26 cellular contexts compared by ENCODE assay signal in genomic region chr20:20027284-20027683, GRCh38. TPM values are rescaled to one million over a fixed set of nuclear protein-coding genes. Genes with fewer than 3 reads are reported as not detected.
"Had no signal": no experiment of that assay in that cellular context is flagged by ENCODE, and none has a peak within 500 bp of the region (broad histone marks: within the 10 kb centered on the region; RNA-seq: fewer than 3 reads in every experiment).

No MANE protein-coding gene starts in this region.

- H3K4me1 ChIP-seq: parathyroid adenoma, transverse colon had no signal

- H3K27me3 ChIP-seq: dorsolateral prefrontal cortex, heart left ventricle, testis, transverse colon had no signal

- H3K4me3 Mint-ChIP-seq: natural killer cell treated with Interleukin-12 subunit alpha and Interleukin-12 subunit beta and Interleukin-15 and Interleukin-18, amount 100 ng/mL, for 72 hours; stimulated activated naive B cell treated with anti-CD40 and anti-IgM and Interleukin-4, amounts not matched to agents 10 μg/mL and 1 μg/mL and 100 μg/mL, for 72 hours; stimulated activated naive CD8-positive, alpha-beta T cell treated with anti-CD3 and anti-CD28 coated beads, Interleukin-15, amount 100 ng/mL, for 72 hours had no signal

- H3K27ac ChIP-seq: dorsolateral prefrontal cortex, heart left ventricle, parathyroid adenoma, psoas muscle, skin epidermis, testis, transverse colon had no signal

- ATAC-seq: esophagus mucosa; heart left ventricle; mucosa of descending colon; natural killer cell treated with Interleukin-12 subunit alpha and Interleukin-12 subunit beta and Interleukin-15 and Interleukin-18, amount 100 ng/mL, for 72 hours; sciatic nerve; stimulated activated naive B cell treated with anti-CD40 and anti-IgM and Interleukin-4, amounts not matched to agents 10 μg/mL and 1 μg/mL and 100 μg/mL, for 72 hours; stimulated activated naive CD8-positive, alpha-beta T cell treated with anti-CD3 and anti-CD28 coated beads, Interleukin-15, amount 100 ng/mL, for 72 hours had no signal

- H3K27me3 Mint-ChIP-seq: natural killer cell treated with Interleukin-12 subunit alpha and Interleukin-12 subunit beta and Interleukin-15 and Interleukin-18, amount 100 ng/mL, for 72 hours; stimulated activated naive B cell treated with anti-CD40 and anti-IgM and Interleukin-4, amounts not matched to agents 10 μg/mL and 1 μg/mL and 100 μg/mL, for 72 hours; stimulated activated naive CD8-positive, alpha-beta T cell treated with anti-CD3 and anti-CD28 coated beads, Interleukin-15, amount 100 ng/mL, for 72 hours had no signal

- H3K27ac Mint-ChIP-seq: natural killer cell treated with Interleukin-12 subunit alpha and Interleukin-12 subunit beta and Interleukin-15 and Interleukin-18, amount 100 ng/mL, for 72 hours; stimulated activated naive B cell treated with anti-CD40 and anti-IgM and Interleukin-4, amounts not matched to agents 10 μg/mL and 1 μg/mL and 100 μg/mL, for 72 hours had no signal

- H3K4me3 ChIP-seq: dorsolateral prefrontal cortex, heart left ventricle, mucosa of descending colon, psoas muscle, skin epidermis, testis, transverse colon had no signal

- H3K9me3 Mint-ChIP-seq: natural killer cell treated with Interleukin-12 subunit alpha and Interleukin-12 subunit beta and Interleukin-15 and Interleukin-18, amount 100 ng/mL, for 72 hours; stimulated activated naive B cell treated with anti-CD40 and anti-IgM and Interleukin-4, amounts not matched to agents 10 μg/mL and 1 μg/mL and 100 μg/mL, for 72 hours; stimulated activated naive CD8-positive, alpha-beta T cell treated with anti-CD3 and anti-CD28 coated beads, Interleukin-15, amount 100 ng/mL, for 72 hours had no signal

- H3K9me3 ChIP-seq: heart left ventricle, mucosa of descending colon, psoas muscle, testis, transverse colon had no signal

- DNase-seq: cortex of kidney; dorsolateral prefrontal cortex; effector CD8-positive, alpha-beta T cell; heart left ventricle; hippocampal formation; kidney glomerular epithelial cell; mucosa of descending colon; occipital lobe; psoas muscle; retina; stimulated activated CD4-positive, alpha-beta T cell treated with anti-CD3 and anti-CD28 coated beads, Interleukin-2, amount 100 ng/mL, for 24 hours; stimulated activated CD4-positive, alpha-beta T cell treated with anti-CD3 and anti-CD28 coated beads, Interleukin-4, amount 100 ng/mL, for 4 hours; stimulated activated naive B cell treated with anti-CD40 and anti-IgM and Interleukin-4, amounts not matched to agents 10 μg/mL and 1 μg/mL and 100 μg/mL, for 72 hours; stimulated activated naive CD8-positive, alpha-beta T cell treated with anti-CD3 and anti-CD28 coated beads, Interleukin-15, amount 100 ng/mL, for 72 hours; testis; transverse colon had no signal

- FAIRE-seq: endometrium, frontal cortex had no signal

RNA-seq across cellular contexts. Expression of gene CFAP61, which starts 25.0 kb away (rescaled TPM):
- total RNA-seq: esophagus mucosa; fibroblast of lung; glomerular endothelial cell; lung microvascular endothelial cell; natural killer cell treated with Interleukin-12 subunit alpha and Interleukin-12 subunit beta and Interleukin-15 and Interleukin-18, amount 100 ng/mL, for 72 hours had no signal
